8 cellular contexts compared by ENCODE assay signal in genomic region chr12:121443193-121443829, GRCh38. TPM values are rescaled to one million over a fixed set of nuclear protein-coding genes. Genes with fewer than 3 reads are reported as not detected.
DNase-seq lines count a peak whose midpoint lies in the region; ATAC-seq lines count a peak whose summit lies in the region.

No MANE protein-coding gene starts in this region.

- no peak overlapping the region for H3K4me2 ChIP-seq in mesenchymal stem cell (ENCODE audit: low read length, poor library complexity, severe bottlenecking)

- H2BK15ac ChIP-seq in mesenchymal stem cell (ENCODE audit: low read depth, poor library complexity, severe bottlenecking) = no peak overlapping the region

- H3K36me3 Mint-ChIP-seq in effector memory CD8-positive, alpha-beta T cell (ENCODE audit: insufficient read depth) = peaks cover 23% of the 10 kb centered on the region

- no peak overlapping the region for H3K4me3 Mint-ChIP-seq in effector memory CD8-positive, alpha-beta T cell

- no peak overlapping the region for H3K14ac ChIP-seq in mesenchymal stem cell (ENCODE audit: low read length in 2 of 2)

- no peak overlapping the region for H2BK120ac ChIP-seq in mesenchymal stem cell (ENCODE audit: low read depth, low read length)

- peaks cover 5% of the 10 kb centered on the region for H3K4me1 ChIP-seq in mesenchymal stem cell (ENCODE audit: control insufficient read depth, insufficient read depth, low read depth, low read length)

- H3K36me3 ChIP-seq in H7 (replicated peaks; ENCODE audit: control insufficient read depth, insufficient read depth, low read length) (peaks cover 33% of the 10 kb centered on the region), mesenchymal stem cell (ENCODE audit: control insufficient read depth in 1 of 2, insufficient read depth in 2 of 2, low read depth in 1 of 2, low read length in 2 of 2) (peaks cover 36 to 63% of the 10 kb centered on the region in 2 experiments)

- no peak overlapping the region for H3K23ac ChIP-seq in mesenchymal stem cell (ENCODE audit: low read length in 2 of 2)

- DNase-seq in Ammon's horn (ENCODE audit: low spot score) (peak; percentile 88), H7 (peak; percentile 98), NCI-H510A treated with DMSO at 0.1 percent for 48 hours (lab: John Stamatoyannopoulos, UW) (peak; percentile 62), mesenchymal stem cell (peak; percentile 79)
- peak; percentile 88 for DNase-seq in activated CD8-positive, alpha-beta memory T cell treated with anti-CD3 and anti-CD28 coated beads for 24 hours
- DNase-seq in effector memory CD8-positive, alpha-beta T cell = peak; percentile 44 to 57 (median 56)
- DNase-seq in stimulated activated CD8-positive, alpha-beta memory T cell treated with anti-CD3 and anti-CD28 coated beads, Interleukin-12 subunit alpha, Interleukin-12 subunit beta, amount 100 ng/mL, for 4 hours (ENCODE audit: low read depth) = peak; percentile 32

- H3K4ac ChIP-seq in mesenchymal stem cell (ENCODE audit: low read depth in 1 of 2, low read length in 2 of 2) = no peak overlapping the region

- H3K18ac ChIP-seq in mesenchymal stem cell (ENCODE audit: low read depth in 1 of 2, low read length in 2 of 2) = no peak overlapping the region

- H2BK5ac ChIP-seq in mesenchymal stem cell (ENCODE audit: low read depth, low read length, poor library complexity, severe bottlenecking) = no peak overlapping the region

- peaks cover 22% of the 10 kb centered on the region for H3K79me1 ChIP-seq in mesenchymal stem cell (replicated peaks; ENCODE audit: low read length, poor library complexity, severe bottlenecking)

- H3K9me3 Mint-ChIP-seq in effector memory CD8-positive, alpha-beta T cell = no peaks in the 10 kb centered on the region

- peak overlapping the region; percentile 3 for H4K8ac ChIP-seq in mesenchymal stem cell (ENCODE audit: low read length)

- H3K27ac Mint-ChIP-seq in effector memory CD8-positive, alpha-beta T cell = peak overlapping the region; percentile 68 to 85

- no peak overlapping the region for H2AFZ ChIP-seq in mesenchymal stem cell (ENCODE audit: low read depth, low read length)

- no peaks in the 10 kb centered on the region for H3K27me3 ChIP-seq in H7 (ENCODE audit: control insufficient read depth, insufficient read depth, low read length)
- H3K27me3 ChIP-seq in mesenchymal stem cell (ENCODE audit: control insufficient read depth in 1 of 2, insufficient read depth in 1 of 2, low read length in 2 of 2) = no peaks in the 10 kb centered on the region

- H3K9ac ChIP-seq in mesenchymal stem cell (ENCODE audit: low read length) = no peak overlapping the region

- peak; percentile 80 for ATAC-seq in effector memory CD8-positive, alpha-beta T cell (replicated peaks)
- ATAC-seq in HG02884 (IDR thresholded peaks at IDR 0.05; ENCODE audit: unreplicated experiment) = no peak

- no peak overlapping the region for H2AK5ac ChIP-seq in mesenchymal stem cell (ENCODE audit: low read length, severe bottlenecking)

- H3K27ac ChIP-seq in mesenchymal stem cell (ENCODE audit: low read length, poor library complexity, severe bottlenecking) = no peak overlapping the region

- 71% methylated on average over 11 of the region's 20 CpGs for WGBS in mesenchymal stem cell

- no peak overlapping the region for H4K91ac ChIP-seq in mesenchymal stem cell (ENCODE audit: low read length)

- H3K9me3 ChIP-seq in mesenchymal stem cell (ENCODE audit: control insufficient read depth, low read length) = no peaks in the 10 kb centered on the region

- H2BK12ac ChIP-seq in mesenchymal stem cell (ENCODE audit: low read length in 2 of 2) = no peak overlapping the region

- peaks cover 3 to 6% of the 10 kb centered on the region in 2 donors for H3K4me1 Mint-ChIP-seq in effector memory CD8-positive, alpha-beta T cell (ENCODE audit: low read depth in 2 of 2)

- no peak overlapping the region for H3K4me3 ChIP-seq in H7 (ENCODE audit: insufficient read depth, low read depth, low read length)
- H3K4me3 ChIP-seq in mesenchymal stem cell (ENCODE audit: insufficient read depth in 1 of 2, low read depth in 1 of 2, low read length in 2 of 2) = no peak overlapping the region

- no peaks in the 10 kb centered on the region for H3K27me3 Mint-ChIP-seq in effector memory CD8-positive, alpha-beta T cell

RNA-seq across cellular contexts. Expression of gene RNF34, which starts 43.4 kb away (rescaled TPM):
- 77.2 and 82.4 TPM in 2 replicates for total RNA-seq in H7 (2014; rRNA removed; shearing (Covaris generic))
- 27.9 TPM for polyA plus RNA-seq in mesenchymal stem cell (2013, experiment 1 of 2)
- 27.6 TPM for polyA plus RNA-seq in mesenchymal stem cell (2013, experiment 2 of 2)

Comparison
In these comparisons a context has a peak if more than half of its experiments do, and no peak if none do; other contexts are left out.
1. DNase-seq: peak in every context shown above with its lines; median percentile 98 in H7; 88 in Ammon's horn; 88 in activated CD8-positive, alpha-beta memory T cell treated with anti-CD3 and anti-CD28 coated beads for 24 hours; 79 in mesenchymal stem cell; 62 in NCI-H510A treated with DMSO at 0.1 percent for 48 hours; 56 in effector memory CD8-positive, alpha-beta T cell; 32 in stimulated activated CD8-positive, alpha-beta memory T cell treated with anti-CD3 and anti-CD28 coated beads, Interleukin-12 subunit alpha, Interleukin-12 subunit beta, amount 100 ng/mL, for 4 hours.